In genomic region chr6:67009818-67010217, GRCh38 we compare ENCODE assay signal across 1 cellular context.
TF ChIP-seq lines count a peak whose summit lies in the region.

No MANE protein-coding gene starts in this region.

TF ChIP-seq in WTC11, 78 proteins besides CTCF, POLR2A, EP300 and RAD21 (continued from another document):
- peak; percentile 74; the same call in 1 of the 2 replicates for TF ChIP-seq USF1 (CRISPR knock-in tag; IDR thresholded peaks at IDR 0.05)
- no peak for TF ChIP-seq SP1 (CRISPR knock-in tag; conservative IDR thresholded peaks at IDR 0.05)
- TF ChIP-seq ZNF416 (CRISPR knock-in tag; IDR thresholded peaks at IDR 0.05): no peak
- TF ChIP-seq ZNF671 (CRISPR knock-in tag; IDR thresholded peaks at IDR 0.05): no peak
- no peak for TF ChIP-seq TEAD1 (CRISPR knock-in tag; IDR thresholded peaks at IDR 0.05)
- no peak for TF ChIP-seq ZNF512 (CRISPR knock-in tag; IDR thresholded peaks at IDR 0.05; ENCODE audit: borderline replicate concordance)
- no peak for TF ChIP-seq GABPB1 (CRISPR knock-in tag; IDR thresholded peaks at IDR 0.05)
- no peak for TF ChIP-seq E2F4 (CRISPR knock-in tag; IDR thresholded peaks at IDR 0.05; ENCODE audit: borderline replicate concordance, low read depth)
- no peak for TF ChIP-seq CDX4 (CRISPR knock-in tag; IDR thresholded peaks at IDR 0.05; ENCODE audit: borderline replicate concordance)
- no peak for TF ChIP-seq AFF4 (CRISPR knock-in tag; IDR thresholded peaks at IDR 0.05; ENCODE audit: borderline replicate concordance)
- peak; percentile 76 for TF ChIP-seq MAX (CRISPR knock-in tag; IDR thresholded peaks at IDR 0.05)
- no peak for TF ChIP-seq NFATC4 (CRISPR knock-in tag; IDR thresholded peaks at IDR 0.05)
- TF ChIP-seq HMGXB4 (CRISPR knock-in tag; IDR thresholded peaks at IDR 0.05): no peak
- TF ChIP-seq USF2 (CRISPR knock-in tag; IDR thresholded peaks at IDR 0.05): peak; percentile 81
